ENCODE assay signal across 8 cellular contexts in genomic region chr22:37244922-37245722, GRCh38. TPM values are rescaled to one million over a fixed set of nuclear protein-coding genes. Genes with fewer than 3 reads are reported as not detected.
DNase-seq lines count a peak whose midpoint lies in the region; ATAC-seq, FAIRE-seq and TF ChIP-seq lines count a peak whose summit lies in the region.

No MANE protein-coding gene starts in this region.

- peaks cover 31% of the 10 kb centered on the region for H3K36me3 Mint-ChIP-seq in CD8-positive, alpha-beta T cell

- no peaks in the 10 kb centered on the region for H3K27me3 Mint-ChIP-seq in CD8-positive, alpha-beta T cell (ENCODE audit: low read depth)

- dilution Hi-C loops in endothelial cell of umbilical vein (cut with MboI; ENCODE audit: extremely low pct_ligation_motif_present, low sequenced_read_pairs), result no loop called here

- no peak for ATAC-seq in CD8-positive, alpha-beta T cell
- ATAC-seq in GM21367 (IDR thresholded peaks at IDR 0.05; ENCODE audit: unreplicated experiment), result peak; percentile 34
- ATAC-seq in GM19035 (IDR thresholded peaks at IDR 0.05; ENCODE audit: unreplicated experiment), result no peak

- no peak for FAIRE-seq in endothelial cell of umbilical vein (lab: Jason Lieb, UNC)

- H2AFZ ChIP-seq in endothelial cell of umbilical vein (ENCODE audit: low read depth, low read length), result no peak overlapping the region

- H3K27ac Mint-ChIP-seq in CD8-positive, alpha-beta T cell, result peak overlapping the region; percentile 100

- TF ChIP-seq CTCF in CD8-positive, alpha-beta T cell (IDR thresholded peaks at IDR 0.05), result no peak
- no peak for TF ChIP-seq CTCF in endothelial cell of umbilical vein (IDR thresholded peaks at IDR 0.05; ENCODE audit: extremely low read depth in 1 of 2, insufficient read depth in 1 of 2, low read depth in 1 of 2, low read length in 2 of 2)
- no peak for TF ChIP-seq CTCF in esophagus squamous epithelium (IDR thresholded peaks at IDR 0.05)

- BruUV-seq in endothelial cell of umbilical vein (replicated peaks; lab: Mats Ljungman, UMichigan), result no TSS peak

- H3K79me2 ChIP-seq in endothelial cell of umbilical vein (ENCODE audit: control insufficient read depth, insufficient read depth, low read length), result peaks cover 10% of the 10 kb centered on the region

- H3K9me1 ChIP-seq in endothelial cell of umbilical vein (replicated peaks; ENCODE audit: control insufficient read depth, extremely low read depth, insufficient read depth, low read length), result no peaks in the 10 kb centered on the region

- peak in 2 of 7 experiments; percentile 15 to 49 for DNase-seq in CD8-positive, alpha-beta T cell
- DNase-seq in NT2/D1 (ENCODE audit: low read depth, low spot score), result no peak
- no peak for DNase-seq in endothelial cell of umbilical vein (ENCODE audit: low read depth, low spot score)
- DNase-seq in esophagus squamous epithelium (lab: John Stamatoyannopoulos, UW), result no peak
- DNase-seq in HK-2 (ENCODE audit: unreplicated experiment), result no peak
- DNase-seq in SW480 (ENCODE audit: low spot score), result no peak

- intact Hi-C loops in CD8-positive, alpha-beta T cell (cut with DNase I, micrococcal nuclease), result loop anchor here (1.0 to 5.0 kb wide), 4 partner anchors 26 to 362 kb away; partner anchors contain the start of gene GGA1 (in 1 of the 2)
- intact Hi-C loops in endothelial cell of umbilical vein (cut with micrococcal nuclease) (loop anchor here (1.0 kb wide), 1 partner anchor 8 kb away; no protein-coding TSS in a partner anchor), esophagus squamous epithelium (cut with DNase I) (no loop called here)

- peaks cover 37% of the 10 kb centered on the region for H3K4me1 ChIP-seq in CD8-positive, alpha-beta T cell (ENCODE audit: insufficient read depth, low read length)
- H3K4me1 ChIP-seq in NT2/D1 (ENCODE audit: insufficient read depth, insufficient read length) (peaks cover 24% of the 10 kb centered on the region), endothelial cell of umbilical vein (ENCODE audit: control insufficient read depth, extremely low read depth, insufficient read depth, low read length) (peaks cover 34% of the 10 kb centered on the region), esophagus squamous epithelium (peaks cover 0 to 42% (median 7%) of the 10 kb centered on the region in 3 donors)

- no peaks in the 10 kb centered on the region for H3K9me3 Mint-ChIP-seq in CD8-positive, alpha-beta T cell

- peak overlapping the region; percentile 1 for H3K4me3 ChIP-seq in CD8-positive, alpha-beta T cell (ENCODE audit: low read depth, low read length)
- H3K4me3 ChIP-seq in NT2/D1 (ENCODE audit: insufficient read length, low read depth) (no peak overlapping the region), endothelial cell of umbilical vein (replicated peaks in 1 of 3; ENCODE audit: insufficient read depth in 1 of 3, low read depth in 1 of 3, low read length in 3 of 3) (no peak overlapping the region), esophagus squamous epithelium (no peak overlapping the region)

- H3K4me1 Mint-ChIP-seq in CD8-positive, alpha-beta T cell (ENCODE audit: low read depth), result peaks cover 47% of the 10 kb centered on the region

- H3K4me3 Mint-ChIP-seq in CD8-positive, alpha-beta T cell, result peak overlapping the region; percentile 98

- H3K9me3 ChIP-seq in CD8-positive, alpha-beta T cell (ENCODE audit: low read length), result no peaks in the 10 kb centered on the region
- no peaks in the 10 kb centered on the region for H3K9me3 ChIP-seq in NT2/D1 (ENCODE audit: insufficient read depth, low read length)
- H3K9me3 ChIP-seq in endothelial cell of umbilical vein (replicated peaks; ENCODE audit: control insufficient read depth, insufficient read depth, low read length), result no peaks in the 10 kb centered on the region
- H3K9me3 ChIP-seq in esophagus squamous epithelium, result no peaks in the 10 kb centered on the region

- peaks cover 12% of the 10 kb centered on the region for H3K36me3 ChIP-seq in CD8-positive, alpha-beta T cell (ENCODE audit: insufficient read depth, low read length)
- H3K36me3 ChIP-seq in NT2/D1 (ENCODE audit: insufficient read depth, insufficient read length, low read length) (no peaks in the 10 kb centered on the region), endothelial cell of umbilical vein (ENCODE audit: control insufficient read depth in 2 of 2, extremely low read depth in 1 of 2, insufficient read depth in 2 of 2, low read length in 2 of 2) (peaks cover 0 to 2% of the 10 kb centered on the region in 2 experiments), esophagus squamous epithelium (no peaks in the 10 kb centered on the region)

- H4K20me1 ChIP-seq in endothelial cell of umbilical vein (replicated peaks; ENCODE audit: control insufficient read depth, extremely low read depth, insufficient read depth, low read length), result no peaks in the 10 kb centered on the region

- POLR2A ChIA-PET in CD8-positive, alpha-beta T cell (lab: Charles Lee), result interaction anchor here (0.9 to 11.0 kb wide), 14 partner anchors 8 to 240 kb away, joined by 3 to 194 read pairs (median 8); partner anchors contain the start of genes IL2RB and MFNG
- POLR2A ChIA-PET in endothelial cell of umbilical vein (lab: Charles Lee), result interaction anchor here (0.5 kb wide), 1 partner anchor 44 kb away, joined by 4 read pairs; no protein-coding TSS in a partner anchor

- peak overlapping the region; percentile 67 for H3K4me2 ChIP-seq in endothelial cell of umbilical vein (ENCODE audit: insufficient read depth, low read length)

- CTCF ChIA-PET in CD8-positive, alpha-beta T cell (lab: Charles Lee), result interaction anchor here (0.9 to 18.0 kb wide), 8 partner anchors 14 to 347 kb away, joined by 3 to 401 read pairs (median 6); no protein-coding TSS in a partner anchor
- CTCF ChIA-PET in endothelial cell of umbilical vein (lab: Charles Lee), result interaction anchor here (1.0 to 5.8 kb wide), 3 partner anchors 9 to 210 kb away, joined by 3 to 83 read pairs (median 28); no protein-coding TSS in a partner anchor

- 44 to 62% methylated on average over 8 to 10 of the region's 22 CpGs for WGBS in esophagus squamous epithelium, 2 donors

- TF ChIP-seq POLR2A in endothelial cell of umbilical vein (IDR thresholded peaks at IDR 0.05; ENCODE audit: low read depth, low read length) (no peak), esophagus squamous epithelium (IDR thresholded peaks at IDR 0.05) (peak in 1 of 4 donors; percentile 39)

- H3K27me3 ChIP-seq in CD8-positive, alpha-beta T cell (ENCODE audit: insufficient read depth, low read length), result no peaks in the 10 kb centered on the region
- no peaks in the 10 kb centered on the region for H3K27me3 ChIP-seq in NT2/D1 (ENCODE audit: insufficient read depth, insufficient read length)
- H3K27me3 ChIP-seq in endothelial cell of umbilical vein (ENCODE audit: control insufficient read depth in 2 of 2, insufficient read depth in 2 of 2, low read length in 2 of 2), result no peaks in the 10 kb centered on the region
- peaks cover 0 to 65% (median 0%) of the 10 kb centered on the region in 4 donors for H3K27me3 ChIP-seq in esophagus squamous epithelium

- H3K27ac ChIP-seq in CD8-positive, alpha-beta T cell (ENCODE audit: low read depth, low read length), result peak overlapping the region; percentile 81
- H3K27ac ChIP-seq in endothelial cell of umbilical vein (ENCODE audit: insufficient read depth, low read depth, low read length) (no peak overlapping the region), esophagus squamous epithelium (peak overlapping the region in 2 of 4 donors; percentile 77 to 80)

- H3K9ac ChIP-seq in NT2/D1 (ENCODE audit: insufficient read length, low read depth) (peak overlapping the region; percentile 10), endothelial cell of umbilical vein (replicated peaks; ENCODE audit: extremely low read depth, insufficient read depth, low read length) (no peak overlapping the region)

RNA-seq across cellular contexts. Expression of gene RAC2, which starts 1.1 kb away (rescaled TPM):
- 100 to 1,000 TPM; 152 to 159 TPM for total RNA-seq in CD8-positive, alpha-beta T cell
- total RNA-seq in endothelial cell of umbilical vein, result 111 and 122 TPM in 2 replicates
- polyA plus RNA-seq in endothelial cell of umbilical vein, result 181 and 196 TPM in 2 replicates
- 128 and 131 TPM in 2 replicates for polyA plus RNA-seq in endothelial cell of umbilical vein (2011; cell fraction: cytosol; rRNA removed)
- 62.5 and 70.8 TPM in 2 replicates for polyA plus RNA-seq in endothelial cell of umbilical vein (2011; cell fraction: nucleus; rRNA removed)
- 122 and 165 TPM in 2 replicates for polyA plus RNA-seq in endothelial cell of umbilical vein (2012)
- polyA minus RNA-seq in endothelial cell of umbilical vein, result 92.2 and 107 TPM in 2 replicates
- polyA minus RNA-seq in endothelial cell of umbilical vein (2011; cell fraction: cytosol; rRNA and poly(A)+ RNA removed), result not detected
- 21.8 and 27.2 TPM in 2 replicates for polyA minus RNA-seq in endothelial cell of umbilical vein (2011; cell fraction: nucleus; rRNA and poly(A)+ RNA removed)
- 10 to 100 TPM; 17.3 to 27.1 (median 19.6) TPM for total RNA-seq in esophagus squamous epithelium

RNA-seq across cellular contexts. Expression of gene SSTR3, which starts 32.8 kb away (rescaled TPM):
- total RNA-seq in CD8-positive, alpha-beta T cell, result 1 to 10 TPM; 2.6 to 3.1 TPM
- total RNA-seq in endothelial cell of umbilical vein (not detected in 2 replicates), esophagus squamous epithelium (not detected)
- not detected in 2 replicates for polyA plus RNA-seq in endothelial cell of umbilical vein
- not detected in 2 replicates for polyA plus RNA-seq in endothelial cell of umbilical vein (2011; cell fraction: cytosol; rRNA removed)
- not detected in 2 replicates for polyA plus RNA-seq in endothelial cell of umbilical vein (2011; cell fraction: nucleus; rRNA removed)
- not detected in 2 replicates for polyA plus RNA-seq in endothelial cell of umbilical vein (2012)
- polyA minus RNA-seq in endothelial cell of umbilical vein, result not detected in 2 replicates
- not detected for polyA minus RNA-seq in endothelial cell of umbilical vein (2011; cell fraction: cytosol; rRNA and poly(A)+ RNA removed)
- polyA minus RNA-seq in endothelial cell of umbilical vein (2011; cell fraction: nucleus; rRNA and poly(A)+ RNA removed), result not detected in 2 replicates

RNA-seq across cellular contexts. Expression of gene CYTH4, which starts 37.2 kb away (rescaled TPM):
- 100 to 1,000 TPM; 129 to 143 TPM for total RNA-seq in CD8-positive, alpha-beta T cell
- total RNA-seq in endothelial cell of umbilical vein (not detected in 2 replicates), esophagus squamous epithelium (10 to 100 TPM in 1 of 4 donors, 1 to 10 TPM in 3; 1.9 to 10.3 (median 3.4) TPM)
- 0.06 and 0.29 TPM in 2 replicates for polyA plus RNA-seq in endothelial cell of umbilical vein
- 0.10 TPM in 1 of 2 replicates, not detected in the other for polyA plus RNA-seq in endothelial cell of umbilical vein (2011; cell fraction: cytosol; rRNA removed)
- 0.11 and 0.27 TPM in 2 replicates for polyA plus RNA-seq in endothelial cell of umbilical vein (2011; cell fraction: nucleus; rRNA removed)
- polyA plus RNA-seq in endothelial cell of umbilical vein (2012), result 0.11 and 0.40 TPM in 2 replicates
- 0.17 and 0.63 TPM in 2 replicates for polyA minus RNA-seq in endothelial cell of umbilical vein
- polyA minus RNA-seq in endothelial cell of umbilical vein (2011; cell fraction: cytosol; rRNA and poly(A)+ RNA removed), result not detected
- polyA minus RNA-seq in endothelial cell of umbilical vein (2011; cell fraction: nucleus; rRNA and poly(A)+ RNA removed), result not detected in 2 replicates

RNA-seq across cellular contexts. Expression of gene C1QTNF6, which starts 57.1 kb away (rescaled TPM):
- total RNA-seq in CD8-positive, alpha-beta T cell, result 10 to 100 TPM; 12.0 to 12.9 TPM
- total RNA-seq in endothelial cell of umbilical vein (27.6 and 31.5 TPM in 2 replicates), esophagus squamous epithelium (1 to 10 TPM; 1.1 to 1.7 (median 1.4) TPM)
- polyA plus RNA-seq in endothelial cell of umbilical vein, result 20.2 and 23.6 TPM in 2 replicates
- 13.0 and 13.9 TPM in 2 replicates for polyA plus RNA-seq in endothelial cell of umbilical vein (2011; cell fraction: cytosol; rRNA removed)
- 21.5 and 22.1 TPM in 2 replicates for polyA plus RNA-seq in endothelial cell of umbilical vein (2011; cell fraction: nucleus; rRNA removed)
- polyA plus RNA-seq in endothelial cell of umbilical vein (2012), result 10.6 and 12.3 TPM in 2 replicates
- 9.3 and 12.7 TPM in 2 replicates for polyA minus RNA-seq in endothelial cell of umbilical vein
- 24.2 TPM for polyA minus RNA-seq in endothelial cell of umbilical vein (2011; cell fraction: cytosol; rRNA and poly(A)+ RNA removed)
- polyA minus RNA-seq in endothelial cell of umbilical vein (2011; cell fraction: nucleus; rRNA and poly(A)+ RNA removed), result 7.0 and 7.6 TPM in 2 replicates

Comparison
In these comparisons a context has a peak if more than half of its experiments do, and no peak if none do; other contexts are left out.
1. RNA of gene CYTH4, which starts 37.2 kb away (total RNA-seq): 129 to 143 TPM in CD8-positive, alpha-beta T cell; 1.9 to 10.3 TPM in esophagus squamous epithelium and not detected in endothelial cell of umbilical vein; every median in the first group is over 10 times any median in the second.